In the genomic region with DNA sequence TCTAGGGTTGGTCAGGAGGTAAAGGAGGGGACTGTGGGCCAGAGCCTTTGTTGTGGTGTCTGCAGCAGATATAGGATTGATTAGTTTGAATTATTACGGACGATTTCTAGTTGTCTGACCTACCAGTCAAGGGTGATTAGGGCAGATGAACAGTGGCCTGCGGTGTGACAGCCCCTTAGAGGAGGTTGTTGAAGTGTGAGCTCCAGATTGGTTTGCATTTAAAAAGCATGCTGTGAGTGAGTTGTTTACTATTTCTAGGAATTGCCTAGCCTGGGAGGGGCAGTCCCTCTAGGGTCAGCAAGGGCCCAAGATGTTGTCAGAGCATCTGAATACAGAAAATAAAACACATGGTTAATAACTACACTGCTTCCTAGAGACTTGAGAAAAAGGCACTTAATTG, we compare ENCODE assay signal across 30 cellular contexts.
"Had no signal": no experiment of that assay in that cellular context is flagged by ENCODE, and none has a peak within 500 bp of the region (broad histone marks: within the 10 kb centered on the region; RNA-seq: fewer than 3 reads in every experiment).

No MANE protein-coding gene starts in this region.

- ATAC-seq: activated CD4-positive, alpha-beta T cell treated with anti-CD3 and anti-CD28 coated beads for 36 hours; activated CD4-positive, CD25-positive, alpha-beta regulatory T cell treated with anti-CD3 and anti-CD28 coated beads, Interleukin-2, amount 50 U/mL, for 24 hours; activated CD8-positive, alpha-beta memory T cell treated with anti-CD3 and anti-CD28 coated beads, Interleukin-2, amount 10 ng/mL, durations not matched to agents 7 days and 5 days; activated naive CD8-positive, alpha-beta T cell treated with anti-CD3 and anti-CD28 coated beads, Interleukin-2, amount 50 U/mL, for 24 hours had no signal

- H3K4me1 ChIP-seq: SJCRH30 had no signal

- H3K4me3 ChIP-seq: PC-9, SJCRH30, SK-N-MC had no signal

- H3K4me1 Mint-ChIP-seq: activated CD4-positive, alpha-beta memory T cell treated with anti-CD3 and anti-CD28 coated beads, Interleukin-2, amount 10 ng/mL, durations not matched to agents 7 days and 5 days; activated CD4-positive, alpha-beta T cell treated with anti-CD3 and anti-CD28 coated beads for 36 hours; activated CD8-positive, alpha-beta memory T cell treated with anti-CD3 and anti-CD28 coated beads, Interleukin-2, amount 10 ng/mL, durations not matched to agents 7 days and 5 days; activated naive CD4-positive, alpha-beta T cell treated with anti-CD3 and anti-CD28 coated beads, Interleukin-2, amount 10 ng/mL, durations not matched to agents 7 days and 5 days; activated naive CD8-positive, alpha-beta T cell treated with anti-CD3 and anti-CD28 coated beads, Interleukin-2, amount 50 U/mL, for 24 hours had no signal

- DNase-seq: activated CD4-positive, alpha-beta memory T cell treated with anti-CD3 and anti-CD28 coated beads, Interleukin-2, amount 10 ng/mL, durations not matched to agents 7 days and 5 days; activated CD4-positive, alpha-beta T cell treated with anti-CD3 and anti-CD28 coated beads for 36 hours; activated CD8-positive, alpha-beta memory T cell treated with anti-CD3 and anti-CD28 coated beads for 24 hours; activated CD8-positive, alpha-beta memory T cell treated with anti-CD3 and anti-CD28 coated beads, Interleukin-2, amount 10 ng/mL, durations not matched to agents 7 days and 5 days; activated CD8-positive, alpha-beta memory T cell treated with anti-CD3 and anti-CD28 coated beads, Interleukin-2, amount 50 U/mL, for 48 hours; activated effector memory CD4-positive, alpha-beta T cell treated with Interleukin-2 at 50 U/mL for 16 hours; activated naive CD4-positive, alpha-beta T cell treated with anti-CD3 and anti-CD28 coated beads, Interleukin-2, amount 10 ng/mL, durations not matched to agents 7 days and 5 days; activated naive CD8-positive, alpha-beta T cell treated with anti-CD3 and anti-CD28 coated beads, Interleukin-2, amount 50 U/mL, for 24 hours; activated T-cell treated with anti-CD3 and anti-CD28 coated beads, Interleukin-2, amount 50 U/mL, for 48 hours; anterior cingulate cortex; caudate nucleus; cerebellar nuclear complex; Karpas-422; KBM-7; NCI-H1105; NCI-H1417 treated with DMSO at 0.1 percent for 48 hours; NCI-H187 treated with DMSO at 0.1 percent for 48 hours; NCI-H2081; NCI-H2171 treated with DMSO at 0.1 percent for 48 hours; NCI-H226; NCI-H446 treated with DMSO at 0.1 percent for 48 hours; NCI-H524; PC-9; SHP77; SJCRH30; T1000 had no signal

- H3K9me3 ChIP-seq: SJCRH30 had no signal

- H3K27me3 Mint-ChIP-seq: activated CD4-positive, alpha-beta memory T cell treated with anti-CD3 and anti-CD28 coated beads, Interleukin-2, amount 10 ng/mL, durations not matched to agents 7 days and 5 days; activated CD8-positive, alpha-beta memory T cell treated with anti-CD3 and anti-CD28 coated beads, Interleukin-2, amount 10 ng/mL, durations not matched to agents 7 days and 5 days; activated naive CD4-positive, alpha-beta T cell treated with anti-CD3 and anti-CD28 coated beads, Interleukin-2, amount 10 ng/mL, durations not matched to agents 7 days and 5 days had no signal

- H3K4me2 ChIP-seq: PC-9 had no signal

- H3K36me3 ChIP-seq: SJCRH30 had no signal

- H3K36me3 Mint-ChIP-seq: activated CD8-positive, alpha-beta memory T cell treated with anti-CD3 and anti-CD28 coated beads, Interleukin-2, amount 10 ng/mL, durations not matched to agents 7 days and 5 days; activated naive CD4-positive, alpha-beta T cell treated with anti-CD3 and anti-CD28 coated beads, Interleukin-2, amount 10 ng/mL, durations not matched to agents 7 days and 5 days; activated naive CD8-positive, alpha-beta T cell had no signal

- H3K27ac Mint-ChIP-seq: activated CD4-positive, alpha-beta memory T cell treated with anti-CD3 and anti-CD28 coated beads, Interleukin-2, amount 10 ng/mL, durations not matched to agents 7 days and 5 days; activated CD4-positive, alpha-beta T cell treated with anti-CD3 and anti-CD28 coated beads for 36 hours; activated CD8-positive, alpha-beta memory T cell treated with anti-CD3 and anti-CD28 coated beads, Interleukin-2, amount 10 ng/mL, durations not matched to agents 7 days and 5 days; activated naive CD4-positive, alpha-beta T cell treated with anti-CD3 and anti-CD28 coated beads, Interleukin-2, amount 10 ng/mL, durations not matched to agents 7 days and 5 days; activated naive CD8-positive, alpha-beta T cell; activated naive CD8-positive, alpha-beta T cell treated with anti-CD3 and anti-CD28 coated beads, Interleukin-2, amount 50 U/mL, for 24 hours; brain had no signal

- H3K27ac ChIP-seq: PC-9, SJCRH30, SK-N-MC had no signal

- H3K4me3 Mint-ChIP-seq: activated CD4-positive, alpha-beta memory T cell treated with anti-CD3 and anti-CD28 coated beads, Interleukin-2, amount 10 ng/mL, durations not matched to agents 7 days and 5 days; activated CD4-positive, alpha-beta T cell treated with anti-CD3 and anti-CD28 coated beads for 36 hours; activated CD8-positive, alpha-beta memory T cell treated with anti-CD3 and anti-CD28 coated beads, Interleukin-2, amount 10 ng/mL, durations not matched to agents 7 days and 5 days; activated naive CD4-positive, alpha-beta T cell treated with anti-CD3 and anti-CD28 coated beads, Interleukin-2, amount 10 ng/mL, durations not matched to agents 7 days and 5 days; activated naive CD8-positive, alpha-beta T cell; activated naive CD8-positive, alpha-beta T cell treated with anti-CD3 and anti-CD28 coated beads, Interleukin-2, amount 50 U/mL, for 24 hours; brain had no signal

- H2AFZ ChIP-seq: PC-9 had no signal
